ENCODE assay signal across 3 cellular contexts in the genomic region with DNA sequence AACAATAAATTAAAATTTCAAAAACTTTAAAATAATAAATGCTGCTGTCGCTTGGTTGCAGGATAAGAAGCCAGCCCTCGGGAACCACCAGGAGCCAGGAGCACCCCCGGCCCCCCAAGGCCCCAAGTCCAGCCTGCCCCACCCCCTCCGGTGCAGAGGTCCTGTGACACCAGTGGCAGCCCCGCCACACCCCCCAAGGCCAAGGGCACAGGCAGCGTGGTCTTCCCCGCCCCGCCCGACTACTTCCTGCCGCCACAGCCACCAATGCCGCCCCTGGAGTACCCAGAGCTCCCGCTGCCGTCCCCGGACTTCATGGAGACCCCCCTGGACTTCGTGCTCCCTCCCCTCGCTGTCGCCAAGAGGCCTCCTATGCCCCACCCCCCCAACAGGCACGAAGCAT.
"Had no signal": no experiment of that assay in that cellular context is flagged by ENCODE, and none has a peak within 500 bp of the region (broad histone marks: within the 10 kb centered on the region; RNA-seq: fewer than 3 reads in every experiment).

No MANE protein-coding gene starts in this region.

- DNase-seq: GDM1, GF-D8 had no signal

- H3K4me3 ChIP-seq: GM12878 had no signal

- ATAC-seq: GM12878 had no signal
